Comparison of ENCODE assay signal across 7 cellular contexts in the genomic region with DNA sequence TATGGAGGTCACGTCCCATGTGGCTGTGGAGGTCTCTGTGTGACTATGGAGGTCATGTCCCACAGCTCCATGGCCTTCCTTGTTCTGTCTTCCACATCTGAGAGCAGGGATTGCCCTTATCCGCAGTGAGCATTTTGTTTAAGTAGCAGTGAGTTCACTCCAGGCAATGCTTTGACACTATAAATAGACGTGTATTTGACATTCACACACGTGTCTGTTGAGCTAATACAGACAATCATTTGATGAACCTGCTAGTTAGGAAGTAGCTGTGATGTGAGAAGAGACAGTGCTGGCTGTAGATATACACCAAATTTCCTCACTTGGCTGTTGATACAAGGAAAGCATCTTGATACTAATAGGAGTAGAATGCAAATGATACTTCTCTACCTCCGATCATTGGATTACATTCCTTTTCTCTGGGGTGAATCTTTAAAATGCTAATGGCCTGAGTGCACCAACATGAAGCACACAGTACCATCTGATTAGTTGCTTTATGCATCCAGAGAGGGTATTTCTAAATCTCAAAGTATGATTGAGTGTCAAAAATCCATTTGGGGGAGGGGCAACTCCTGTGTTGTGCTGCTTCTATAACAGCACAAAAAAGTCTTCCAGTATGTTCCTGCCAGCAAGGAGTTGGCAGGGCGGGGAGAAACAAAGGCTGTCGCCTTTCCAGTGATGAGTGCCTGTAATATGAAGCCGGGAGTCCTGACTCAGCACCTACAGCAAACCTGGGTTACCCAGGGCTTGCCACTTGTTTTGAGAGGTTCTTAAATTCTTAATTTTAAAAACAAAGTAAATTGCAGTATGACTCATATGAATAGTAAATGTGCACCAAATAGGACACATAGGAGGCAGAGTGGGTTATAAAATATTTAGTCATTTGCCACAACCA. TPM values are rescaled to one million over a fixed set of nuclear protein-coding genes. Genes with fewer than 3 reads are reported as not detected.
DNase-seq lines count a peak whose midpoint lies in the region; ATAC-seq, FAIRE-seq and TF ChIP-seq lines count a peak whose summit lies in the region.

No MANE protein-coding gene starts in this region.

- H3K4me1 ChIP-seq in ectodermal cell (ENCODE audit: control insufficient read depth, insufficient read depth, low read length), result peaks cover 11% of the 10 kb centered on the region
- peaks cover 25% of the 10 kb centered on the region for H3K4me1 ChIP-seq in mesodermal cell (ENCODE audit: control insufficient read depth, insufficient read depth, low read length, poor library complexity, severe bottlenecking)

- FAIRE-seq in GM12892 (lab: Jason Lieb, UNC), result peak; percentile 36

- H3K27ac ChIP-seq in ectodermal cell (ENCODE audit: insufficient read depth, low read depth, low read length, poor library complexity, severe bottlenecking) (peak overlapping the region; percentile 58), mesodermal cell (ENCODE audit: low read depth, low read length, severe bottlenecking) (peak overlapping the region; percentile 52)

- H3K9me3 ChIP-seq in ectodermal cell (ENCODE audit: control insufficient read depth, low read length) (no peaks in the 10 kb centered on the region), mesodermal cell (ENCODE audit: control insufficient read depth, low read length) (no peaks in the 10 kb centered on the region)

- DNase-seq in GM12892 (ENCODE audit: insufficient read length) (no peak), NCI-H2107 treated with DMSO at 0.1 percent for 48 hours (lab: John Stamatoyannopoulos, UW; ENCODE audit: unreplicated experiment) (peak; percentile 89), NCI-H1048 (lab: John Stamatoyannopoulos, UW) (no peak)
- DNase-seq in activated CD4-positive, CD25-positive, alpha-beta regulatory T cell treated with anti-CD3 and anti-CD28 coated beads, Interleukin-2, amount 50 U/mL, for 72 hours, result no peak

- no peak for ATAC-seq in HG03457 (IDR thresholded peaks at IDR 0.05; ENCODE audit: unreplicated experiment)

- H3K4me3 ChIP-seq in ectodermal cell (ENCODE audit: insufficient read depth, low read depth, low read length) (no peak overlapping the region), mesodermal cell (ENCODE audit: extremely low read depth, insufficient read depth, low read length, poor library complexity, severe bottlenecking) (no peak overlapping the region)

- H3K36me3 ChIP-seq in ectodermal cell (ENCODE audit: control insufficient read depth, insufficient read depth, low read length) (peaks cover 9% of the 10 kb centered on the region), mesodermal cell (ENCODE audit: control insufficient read depth, insufficient read depth, low read length) (peaks cover 69% of the 10 kb centered on the region)

- TF ChIP-seq POLR2A in GM12892 (IDR thresholded peaks at IDR 0.05; ENCODE audit: low read depth, low read length), result no peak

- 47 to 50% methylated on average over 8 of the region's 8 CpGs for WGBS in ectodermal cell, 2 experiments
- 60% methylated on average over 5 to 6 of the region's 8 CpGs for WGBS in mesodermal cell (ENCODE audit: insufficient coverage in 2 of 2), 2 experiments

- no peaks in the 10 kb centered on the region for H3K27me3 ChIP-seq in ectodermal cell (ENCODE audit: control insufficient read depth, insufficient read depth, low read length, poor library complexity, severe bottlenecking)

RNA-seq across cellular contexts. Expression of a gene that starts 7.0 kb away (rescaled TPM):
- 41.4 TPM for polyA plus RNA-seq in GM12892 (2012; ENCODE audit: missing spikeins)
- 92.1 TPM for polyA plus RNA-seq in ectodermal cell (2013, experiment 1 of 4)
- polyA plus RNA-seq in ectodermal cell (2013, experiment 2 of 4), result 93.2 TPM
- polyA plus RNA-seq in ectodermal cell (2013, experiment 3 of 4), result 72.2 TPM
- 79.4 TPM for polyA plus RNA-seq in ectodermal cell (2013, experiment 4 of 4)
- 63.4 TPM for polyA plus RNA-seq in mesodermal cell (2013, experiment 1 of 2)
- 56.3 TPM for polyA plus RNA-seq in mesodermal cell (2013, experiment 2 of 2)

RNA-seq across cellular contexts. Expression of a gene that starts 7.9 kb away (rescaled TPM):
- 50.8 TPM for polyA plus RNA-seq in GM12892 (2012; ENCODE audit: missing spikeins)
- 66.4 TPM for polyA plus RNA-seq in ectodermal cell (2013, experiment 1 of 4)
- 66.7 TPM for polyA plus RNA-seq in ectodermal cell (2013, experiment 2 of 4)
- 57.5 TPM for polyA plus RNA-seq in ectodermal cell (2013, experiment 3 of 4)
- polyA plus RNA-seq in ectodermal cell (2013, experiment 4 of 4), result 58.1 TPM
- 46.9 TPM for polyA plus RNA-seq in mesodermal cell (2013, experiment 1 of 2)
- 47.9 TPM for polyA plus RNA-seq in mesodermal cell (2013, experiment 2 of 2)

RNA-seq across cellular contexts. Expression of a gene that starts 58.0 kb away (rescaled TPM):
- polyA plus RNA-seq in GM12892 (2012; ENCODE audit: missing spikeins), result not detected
- not detected for polyA plus RNA-seq in ectodermal cell (2013, experiment 1 of 4)
- polyA plus RNA-seq in ectodermal cell (2013, experiment 2 of 4), result not detected
- polyA plus RNA-seq in ectodermal cell (2013, experiment 3 of 4), result not detected
- polyA plus RNA-seq in ectodermal cell (2013, experiment 4 of 4), result not detected
- polyA plus RNA-seq in mesodermal cell (2013, experiment 1 of 2), result not detected
- not detected for polyA plus RNA-seq in mesodermal cell (2013, experiment 2 of 2)
